Comparison of ENCODE assay signal across 9 cellular contexts in genomic region chr2:85886585-85886984, GRCh38. TPM values are rescaled to one million over a fixed set of nuclear protein-coding genes. Genes with fewer than 3 reads are reported as not detected.
DNase-seq lines count a peak whose midpoint lies in the region; ATAC-seq lines count a peak whose summit lies in the region.
"Had no signal": no experiment of that assay in that cellular context is flagged by ENCODE, and none has a peak within 500 bp of the region (broad histone marks: within the 10 kb centered on the region; RNA-seq: fewer than 3 reads in every experiment).

No MANE protein-coding gene starts in this region.

- peaks cover 29% of the 10 kb centered on the region for H3K36me3 Mint-ChIP-seq in dendritic cell treated with granulocyte-macrophage colony-stimulating factor and Interleukin-4, amounts not matched to agents 40 ng/mL and 50 ng/mL, for 4 days (ENCODE audit: low read depth)
- peaks cover 4 to 36% (median 22%) of the 10 kb centered on the region in 5 donors for H3K36me3 Mint-ChIP-seq in naive thymus-derived CD4-positive, alpha-beta T cell

- H3K27me3 ChIP-seq in naive thymus-derived CD4-positive, alpha-beta T cell (ENCODE audit: control insufficient read depth in 2 of 2, insufficient read depth in 2 of 2, low read length in 2 of 2): no peaks in the 10 kb centered on the region

- H3K4me1 Mint-ChIP-seq in dendritic cell treated with granulocyte-macrophage colony-stimulating factor and Interleukin-4, amounts not matched to agents 40 ng/mL and 50 ng/mL, for 4 days (ENCODE audit: low read depth): peaks cover 76% of the 10 kb centered on the region
- peaks cover 48 to 67% (median 58%) of the 10 kb centered on the region in 7 donors for H3K4me1 Mint-ChIP-seq in naive thymus-derived CD4-positive, alpha-beta T cell
- peaks cover 61% of the 10 kb centered on the region for H3K4me1 Mint-ChIP-seq in stimulated activated naive CD8-positive, alpha-beta T cell treated with anti-CD3 and anti-CD28 coated beads, Interleukin-15, amount 100 ng/mL, for 72 hours

- peak; percentile 82 for DNase-seq in HS-5 (ENCODE audit: low read depth)
- peak; percentile 46 for DNase-seq in activated CD4-positive, alpha-beta T cell treated with anti-CD3 and anti-CD28 coated beads, Interleukin-2, amount 50 U/mL, for 1 hour
- DNase-seq in naive thymus-derived CD4-positive, alpha-beta T cell: peak in 4 of 9 donors; percentile 13 to 60 (median 24)
- peak; percentile 30 to 45 for DNase-seq in stimulated activated naive CD8-positive, alpha-beta T cell treated with anti-CD3 and anti-CD28 coated beads, Interleukin-15, amount 100 ng/mL, for 72 hours
- DNase-seq in NCI-H187 treated with DMSO at 0.1 percent for 48 hours (lab: John Stamatoyannopoulos, UW): no peak
- DNase-seq in NCI-H69 (lab: John Stamatoyannopoulos, UW): no peak

- intact Hi-C loops in dendritic cell treated with granulocyte-macrophage colony-stimulating factor and Interleukin-4, amounts not matched to agents 40 ng/mL and 50 ng/mL, for 4 days (cut with micrococcal nuclease): loop anchor here (5.0 kb wide), 3 partner anchors 34 to 151 kb away; no protein-coding TSS in a partner anchor
- intact Hi-C loops in naive thymus-derived CD4-positive, alpha-beta T cell (cut with micrococcal nuclease): loop anchor here in 1 of 2 donors (5.0 kb wide), 2 partner anchors 269 to 349 kb away; partner anchors contain the start of genes MAT2A and USP39

- no peak for ATAC-seq in naive thymus-derived CD4-positive, alpha-beta T cell
- ATAC-seq in stimulated activated naive CD8-positive, alpha-beta T cell treated with anti-CD3 and anti-CD28 coated beads, Interleukin-15, amount 100 ng/mL, for 72 hours: no peak
- no peak for ATAC-seq in GM21390 (IDR thresholded peaks at IDR 0.05; ENCODE audit: unreplicated experiment)
- ATAC-seq: Panc1 had no signal

- H3K27ac ChIP-seq in naive thymus-derived CD4-positive, alpha-beta T cell (ENCODE audit: low read depth, low read length): peak overlapping the region; percentile 93

- no peaks in the 10 kb centered on the region for H3K9me3 ChIP-seq in naive thymus-derived CD4-positive, alpha-beta T cell (ENCODE audit: control insufficient read depth in 2 of 3, low read length in 3 of 3)

- peaks cover 24 to 49% of the 10 kb centered on the region in 2 donors for H3K4me1 ChIP-seq in naive thymus-derived CD4-positive, alpha-beta T cell (ENCODE audit: control insufficient read depth in 2 of 2, insufficient read depth in 2 of 2, low read length in 2 of 2)

- POLR2A ChIA-PET in naive thymus-derived CD4-positive, alpha-beta T cell (lab: Charles Lee): interaction anchor here (0.7 to 6.4 kb wide), 13 partner anchors 11 to 219 kb away, joined by 3 to 92 read pairs (median 6); partner anchors contain the start of genes POLR1A and PTCD3

- CTCF ChIA-PET in naive thymus-derived CD4-positive, alpha-beta T cell (lab: Charles Lee): interaction anchor here (0.6 to 8.7 kb wide), 10 partner anchors 21 to 217 kb away, joined by 3 to 123 read pairs (median 12); no protein-coding TSS in a partner anchor

- H3K4me3 ChIP-seq in naive thymus-derived CD4-positive, alpha-beta T cell (ENCODE audit: low read length): peak overlapping the region; percentile 77

- H3K36me3 ChIP-seq in naive thymus-derived CD4-positive, alpha-beta T cell (ENCODE audit: control insufficient read depth in 2 of 3, insufficient read depth in 3 of 3, low read length in 3 of 3): peaks cover 0 to 8% (median 0%) of the 10 kb centered on the region in 3 experiments

- H3K27me3 Mint-ChIP-seq in dendritic cell treated with granulocyte-macrophage colony-stimulating factor and Interleukin-4, amounts not matched to agents 40 ng/mL and 50 ng/mL, for 4 days: no peaks in the 10 kb centered on the region
- no peaks in the 10 kb centered on the region for H3K27me3 Mint-ChIP-seq in naive thymus-derived CD4-positive, alpha-beta T cell
- no peaks in the 10 kb centered on the region for H3K27me3 Mint-ChIP-seq in stimulated activated naive CD8-positive, alpha-beta T cell treated with anti-CD3 and anti-CD28 coated beads, Interleukin-15, amount 100 ng/mL, for 72 hours

- peak overlapping the region; percentile 76 for H3K4me3 Mint-ChIP-seq in dendritic cell treated with granulocyte-macrophage colony-stimulating factor and Interleukin-4, amounts not matched to agents 40 ng/mL and 50 ng/mL, for 4 days
- H3K4me3 Mint-ChIP-seq in naive thymus-derived CD4-positive, alpha-beta T cell: peak overlapping the region; percentile 67 to 93 (median 86)
- H3K4me3 Mint-ChIP-seq in stimulated activated naive CD8-positive, alpha-beta T cell treated with anti-CD3 and anti-CD28 coated beads, Interleukin-15, amount 100 ng/mL, for 72 hours: peak overlapping the region; percentile 82 to 89

- H3K27ac Mint-ChIP-seq in dendritic cell treated with granulocyte-macrophage colony-stimulating factor and Interleukin-4, amounts not matched to agents 40 ng/mL and 50 ng/mL, for 4 days: peak overlapping the region; percentile 76
- peak overlapping the region; percentile 39 to 96 (median 91) for H3K27ac Mint-ChIP-seq in naive thymus-derived CD4-positive, alpha-beta T cell
- peak overlapping the region in 1 of 2 donors; percentile 75 for H3K27ac Mint-ChIP-seq in stimulated activated naive CD8-positive, alpha-beta T cell treated with anti-CD3 and anti-CD28 coated beads, Interleukin-15, amount 100 ng/mL, for 72 hours

- H3K9me3 Mint-ChIP-seq in dendritic cell treated with granulocyte-macrophage colony-stimulating factor and Interleukin-4, amounts not matched to agents 40 ng/mL and 50 ng/mL, for 4 days: peaks cover 4% of the 10 kb centered on the region
- peaks cover 0 to 13% (median 4%) of the 10 kb centered on the region in 11 donors for H3K9me3 Mint-ChIP-seq in naive thymus-derived CD4-positive, alpha-beta T cell
- peaks cover 2 to 8% of the 10 kb centered on the region in 2 donors for H3K9me3 Mint-ChIP-seq in stimulated activated naive CD8-positive, alpha-beta T cell treated with anti-CD3 and anti-CD28 coated beads, Interleukin-15, amount 100 ng/mL, for 72 hours

RNA-seq across cellular contexts. Expression of gene ST3GAL5, which starts 2.2 kb away (rescaled TPM):
- total RNA-seq in naive thymus-derived CD4-positive, alpha-beta T cell: 10 to 100 TPM; 37.9 to 53.6 (median 43.0) TPM
- polyA plus RNA-seq in naive thymus-derived CD4-positive, alpha-beta T cell: 10 to 100 TPM; 15.0 to 16.8 TPM

Comparison
In these comparisons a context has a peak if more than half of its experiments do, and no peak if none do; other contexts are left out.
1. DNase-seq: peak in HS-5 (single experiment), activated CD4-positive, alpha-beta T cell treated with anti-CD3 and anti-CD28 coated beads, Interleukin-2, amount 50 U/mL, for 1 hour (single experiment) and stimulated activated naive CD8-positive, alpha-beta T cell treated with anti-CD3 and anti-CD28 coated beads, Interleukin-15, amount 100 ng/mL, for 72 hours (2 of 2); none in NCI-H187 treated with DMSO at 0.1 percent for 48 hours (single experiment) and NCI-H69 (single experiment).
2. Peak in every context shown above with its lines, with median percentiles within 50 percentile points of each other: H3K4me3 Mint-ChIP-seq.